Comparison of ENCODE assay signal across 2 cellular contexts in genomic region chr13:50355797-50356196, GRCh38.
TF ChIP-seq lines count a peak whose summit lies in the region.

No MANE protein-coding gene starts in this region.

TF ChIP-seq in liver, 16 proteins besides CTCF, POLR2A, EP300 and RAD21 (continued from another document):
- TF ChIP-seq REST (IDR thresholded peaks at IDR 0.05) (no peak), HNF4G (IDR thresholded peaks at IDR 0.05) (no peak), MAX (IDR thresholded peaks at IDR 0.05) (no peak), RXRA (IDR thresholded peaks at IDR 0.05) (no peak), YY1 (IDR thresholded peaks at IDR 0.05) (no peak), ZBTB33 (IDR thresholded peaks at IDR 0.05) (no peak), SP1 (IDR thresholded peaks at IDR 0.05) (no peak), FOXA2 (IDR thresholded peaks at IDR 0.05) (no peak), HNF4A (conservative IDR thresholded peaks at IDR 0.05) (no peak)
TF ChIP-seq in liver: peak in this region for 0.

TF ChIP-seq in HepG2, 621 proteins besides CTCF, POLR2A, EP300 and RAD21 (continued from another document):
- TF ChIP-seq ZNF503 (CRISPR knock-in tag; IDR thresholded peaks at IDR 0.05) (no peak), PTBP1 (IDR thresholded peaks at IDR 0.05; ENCODE audit: low read depth, low read length, poor library complexity, severe bottlenecking) (no peak), ZNF709 (CRISPR knock-in tag; IDR thresholded peaks at IDR 0.05) (no peak), TCF12 (IDR thresholded peaks at IDR 0.05) (no peak), TCF12 (CRISPR knock-in tag; IDR thresholded peaks at IDR 0.05) (no peak), PHF20 (CRISPR knock-in tag; IDR thresholded peaks at IDR 0.05) (no peak), LCORL (IDR thresholded peaks at IDR 0.05) (no peak), LCORL (CRISPR knock-in tag; IDR thresholded peaks at IDR 0.05) (no peak), MAFK (conservative IDR thresholded peaks at IDR 0.05 in 1 of 2, IDR thresholded peaks at IDR 0.05 in 1 of 2; ENCODE audit: low read length in 2 of 2) (no peak), NBN (conservative IDR thresholded peaks at IDR 0.05) (no peak), ZNF543 (CRISPR knock-in tag; IDR thresholded peaks at IDR 0.05) (no peak), BHLHE40 (IDR thresholded peaks at IDR 0.05; ENCODE audit: low read length) (no peak)
